12 cellular contexts compared by ENCODE assay signal in the genomic region with DNA sequence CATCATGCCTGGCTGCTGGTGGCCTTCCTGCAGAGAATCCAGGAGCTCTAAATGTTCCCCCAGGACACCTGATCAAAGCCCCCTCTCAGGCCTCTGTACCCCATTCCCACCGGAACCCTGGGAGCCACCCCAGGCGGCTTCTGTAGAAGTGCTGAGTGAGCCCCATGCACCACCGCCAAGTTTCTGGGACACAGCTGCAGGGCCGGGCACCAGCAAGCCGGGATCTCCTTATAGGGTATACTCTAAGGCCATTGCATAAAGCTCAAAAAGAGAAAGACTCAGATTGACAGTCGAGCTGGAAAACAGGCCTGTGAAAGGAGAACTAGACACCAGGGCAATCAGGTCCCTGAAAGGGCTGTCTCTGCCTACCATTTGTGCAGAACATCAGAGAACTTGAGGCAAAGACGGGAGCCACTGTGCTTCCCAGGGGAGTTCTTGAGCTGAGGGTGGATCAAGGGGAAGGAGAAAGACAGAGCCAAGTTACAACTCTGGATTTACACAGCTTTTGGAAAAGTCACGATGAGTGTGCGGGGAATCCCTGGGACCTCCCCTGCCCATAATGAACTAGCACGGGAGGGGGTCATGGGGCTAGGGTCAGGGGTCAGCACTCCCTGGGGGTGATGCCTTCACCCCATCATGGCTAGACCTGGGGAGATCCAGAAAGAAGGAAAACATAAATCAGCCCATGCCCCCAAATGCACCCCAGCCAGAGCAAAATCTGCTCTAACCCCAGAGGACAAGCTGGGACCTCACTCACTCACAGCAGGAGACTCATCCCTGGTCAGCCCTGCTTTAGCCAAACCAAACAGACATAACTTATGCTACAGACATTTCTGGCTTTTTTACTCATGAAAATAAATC. TPM values are rescaled to one million over a fixed set of nuclear protein-coding genes. Genes with fewer than 3 reads are reported as not detected.
DNase-seq lines count a peak whose midpoint lies in the region; ATAC-seq and TF ChIP-seq lines count a peak whose summit lies in the region.
"Had no signal": no experiment of that assay in that cellular context is flagged by ENCODE, and none has a peak within 500 bp of the region (broad histone marks: within the 10 kb centered on the region; RNA-seq: fewer than 3 reads in every experiment).

No MANE protein-coding gene starts in this region.

- no peaks in the 10 kb centered on the region for H3K36me3 Mint-ChIP-seq in activated T-cell treated with anti-CD3 and anti-CD28 coated beads, Interleukin-2, amount 50 U/mL, for 72 hours (ENCODE audit: insufficient read depth in 2 of 2)
- no peaks in the 10 kb centered on the region for H3K36me3 Mint-ChIP-seq in activated naive CD8-positive, alpha-beta T cell treated with anti-CD3 and anti-CD28 coated beads, Interleukin-2, amount 50 U/mL, for 24 hours (ENCODE audit: low read depth)
- no peaks in the 10 kb centered on the region for H3K36me3 Mint-ChIP-seq in immature natural killer cell

- no peak for DNase-seq in activated T-cell treated with anti-CD3 and anti-CD28 coated beads, Interleukin-2, amount 50 U/mL, for 72 hours
- no peak for DNase-seq in activated T-cell treated with anti-CD3 and anti-CD28 coated beads, Interleukin-2, amount 50 U/mL, for 1 hour
- no peak for DNase-seq in activated naive CD8-positive, alpha-beta T cell treated with anti-CD3 and anti-CD28 coated beads, Interleukin-2, amount 50 U/mL, for 24 hours
- no peak for DNase-seq in immature natural killer cell
- DNase-seq in tibial artery, result peak in 1 of 2 donors; percentile 88
- DNase-seq in NCI-H1105 (lab: John Stamatoyannopoulos, UW), result no peak
- no peak for DNase-seq in KG1 (lab: John Stamatoyannopoulos, UW)
- no peak for DNase-seq in Ammon's horn (ENCODE audit: low spot score)
- DNase-seq: BE2C, colonic mucosa, NCI-H1105 treated with DMSO at 0.1 percent for 48 hours, OCI-M1 had no signal

- no peaks in the 10 kb centered on the region for H3K27me3 ChIP-seq in tibial artery
- H3K27me3 ChIP-seq: BE2C, colonic mucosa had no signal

- H3K27ac Mint-ChIP-seq in activated T-cell treated with anti-CD3 and anti-CD28 coated beads, Interleukin-2, amount 50 U/mL, for 72 hours, result peak overlapping the region; percentile 85
- H3K27ac Mint-ChIP-seq in activated naive CD8-positive, alpha-beta T cell treated with anti-CD3 and anti-CD28 coated beads, Interleukin-2, amount 50 U/mL, for 24 hours, result peak overlapping the region; percentile 97
- H3K27ac Mint-ChIP-seq in immature natural killer cell, result peak overlapping the region; percentile 41 to 95 (median 88)

- H3K36me3 ChIP-seq in tibial artery, result no peaks in the 10 kb centered on the region
- H3K36me3 ChIP-seq: BE2C, colonic mucosa had no signal

- H3K4me3 ChIP-seq in tibial artery, result no peak overlapping the region
- H3K4me3 ChIP-seq: colonic mucosa had no signal

- H3K27me3 Mint-ChIP-seq in activated T-cell treated with anti-CD3 and anti-CD28 coated beads, Interleukin-2, amount 50 U/mL, for 72 hours (ENCODE audit: low read depth), result no peaks in the 10 kb centered on the region
- peaks cover 2% of the 10 kb centered on the region for H3K27me3 Mint-ChIP-seq in activated naive CD8-positive, alpha-beta T cell treated with anti-CD3 and anti-CD28 coated beads, Interleukin-2, amount 50 U/mL, for 24 hours
- H3K27me3 Mint-ChIP-seq in immature natural killer cell (ENCODE audit: low read depth in 3 of 3), result peaks cover 5 to 7% (median 6%) of the 10 kb centered on the region in 3 donors

- no peak for TF ChIP-seq CTCF in tibial artery (IDR thresholded peaks at IDR 0.05)

- H3K4me1 ChIP-seq in tibial artery, result peaks cover 5 to 72% (median 49%) of the 10 kb centered on the region in 4 donors
- H3K4me1 ChIP-seq: colonic mucosa had no signal

- peak overlapping the region; percentile 42 to 65 for H3K4me3 Mint-ChIP-seq in activated T-cell treated with anti-CD3 and anti-CD28 coated beads, Interleukin-2, amount 50 U/mL, for 72 hours
- H3K4me3 Mint-ChIP-seq in activated naive CD8-positive, alpha-beta T cell treated with anti-CD3 and anti-CD28 coated beads, Interleukin-2, amount 50 U/mL, for 24 hours, result peak overlapping the region; percentile 77
- peak overlapping the region in 4 of 5 donors; percentile 35 to 77 (median 62) for H3K4me3 Mint-ChIP-seq in immature natural killer cell

- H3K9me3 Mint-ChIP-seq in activated T-cell treated with anti-CD3 and anti-CD28 coated beads, Interleukin-2, amount 50 U/mL, for 72 hours, result no peaks in the 10 kb centered on the region
- no peaks in the 10 kb centered on the region for H3K9me3 Mint-ChIP-seq in activated naive CD8-positive, alpha-beta T cell treated with anti-CD3 and anti-CD28 coated beads, Interleukin-2, amount 50 U/mL, for 24 hours
- H3K9me3 Mint-ChIP-seq in immature natural killer cell, result no peaks in the 10 kb centered on the region

- no peaks in the 10 kb centered on the region for H3K9me3 ChIP-seq in tibial artery
- H3K9me3 ChIP-seq: BE2C, colonic mucosa had no signal

- ATAC-seq in activated T-cell treated with anti-CD3 and anti-CD28 coated beads, Interleukin-2, amount 50 U/mL, for 72 hours (replicated peaks in 1 of 2), result no peak
- ATAC-seq in activated naive CD8-positive, alpha-beta T cell treated with anti-CD3 and anti-CD28 coated beads, Interleukin-2, amount 50 U/mL, for 24 hours, result no peak

- peaks cover 61% of the 10 kb centered on the region for H3K4me1 Mint-ChIP-seq in activated T-cell treated with anti-CD3 and anti-CD28 coated beads, Interleukin-2, amount 50 U/mL, for 72 hours (ENCODE audit: low read depth)
- peaks cover 86% of the 10 kb centered on the region for H3K4me1 Mint-ChIP-seq in activated naive CD8-positive, alpha-beta T cell treated with anti-CD3 and anti-CD28 coated beads, Interleukin-2, amount 50 U/mL, for 24 hours
- H3K4me1 Mint-ChIP-seq in immature natural killer cell, result peaks cover 66 to 77% of the 10 kb centered on the region in 2 donors

- intact Hi-C loops in tibial artery (cut with DNase I; ENCODE audit: low total_unique reads), result no loop called here

- H3K27ac ChIP-seq in tibial artery, result peak overlapping the region; percentile 71 to 76
- H3K27ac ChIP-seq: colonic mucosa had no signal

RNA-seq across cellular contexts. Expression of gene ITPK1, which starts 51.1 kb away (rescaled TPM):
- total RNA-seq in activated T-cell treated with anti-CD3 and anti-CD28 coated beads, Interleukin-2, amount 50 U/mL, for 72 hours, result 10 to 100 TPM; 53.4 to 61.8 TPM
- polyA plus RNA-seq in immature natural killer cell, result 10 to 100 TPM; 19.5 to 53.0 (median 21.7) TPM
